18 cellular contexts compared by ENCODE assay signal in the genomic region with DNA sequence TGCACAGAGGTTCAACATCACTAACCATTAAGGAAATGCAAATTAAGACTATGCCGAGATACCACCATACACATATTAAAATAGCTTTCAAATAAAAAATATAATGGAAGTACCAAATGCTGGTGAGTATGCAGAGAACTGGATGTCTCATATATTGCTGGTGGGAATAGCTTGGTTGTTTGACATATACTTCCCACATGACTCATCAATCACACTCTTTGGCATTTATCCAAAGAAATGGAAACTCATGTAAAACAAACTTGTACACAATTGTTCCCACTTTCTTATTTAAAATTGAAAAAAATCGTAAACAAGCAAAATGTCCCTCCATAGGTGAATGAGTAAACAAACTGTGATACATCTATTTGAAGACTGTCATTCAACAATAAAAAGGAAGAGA.
"Had no signal": no experiment of that assay in that cellular context is flagged by ENCODE, and none has a peak within 500 bp of the region (broad histone marks: within the 10 kb centered on the region; RNA-seq: fewer than 3 reads in every experiment).

No MANE protein-coding gene starts in this region.

- ATAC-seq: activated CD8-positive, alpha-beta T cell treated with anti-CD3 and anti-CD28 coated beads, Interleukin-2, amount 10 ng/mL, durations not matched to agents 7 days and 5 days; gastrocnemius medialis; left ventricle myocardium superior; natural killer cell; right cardiac atrium had no signal

- DNase-seq: activated CD4-positive, alpha-beta T cell treated with anti-CD3 and anti-CD28 coated beads, Interleukin-2, amount 50 U/mL, for 1 hour; activated CD4-positive, CD25-positive, alpha-beta regulatory T cell treated with anti-CD3 and anti-CD28 coated beads, Interleukin-2, amount 50 U/mL, for 72 hours; activated CD8-positive, alpha-beta T cell treated with anti-CD3 and anti-CD28 coated beads, Interleukin-2, amount 10 ng/mL, durations not matched to agents 7 days and 5 days; activated gamma-delta T cell treated with Interleukin-2 at 50 U/mL for 16 hours; anterior cingulate cortex; central memory CD4-positive, alpha-beta T cell; effector memory CD4-positive, alpha-beta T cell; gastrocnemius medialis; hippocampal formation; left ventricle myocardium superior; mammary epithelial cell; midbrain; natural killer cell; right cardiac atrium; stimulated activated CD4-positive, alpha-beta T cell treated with anti-CD3 and anti-CD28 coated beads, Interleukin-4, amount 100 ng/mL, for 24 hours; stimulated activated naive CD4-positive, alpha-beta T cell treated with Interleukin-2 at 50 U/mL for 16 hours; upper lobe of left lung; WERI-Rb-1 had no signal
